ENCODE assay signal across 22 cellular contexts in the genomic region with DNA sequence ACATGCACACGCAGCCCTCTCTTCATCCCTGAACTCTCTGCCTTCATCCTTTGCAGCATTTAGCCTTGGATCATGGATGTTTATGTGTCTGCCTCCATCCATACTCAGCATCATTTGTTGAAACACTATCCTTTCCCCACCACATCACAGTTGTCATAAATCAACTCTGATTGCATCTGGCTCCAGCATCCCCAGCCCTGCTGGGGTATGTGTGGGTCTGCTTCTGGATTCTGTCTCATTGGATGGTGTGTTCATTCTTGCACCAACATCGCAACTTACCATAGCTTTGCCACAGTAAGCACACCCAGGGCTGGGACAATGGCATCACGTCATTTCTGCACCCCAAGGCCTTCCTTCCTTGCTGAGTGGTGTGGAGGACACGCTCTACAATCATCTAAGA.
"Had no signal": no experiment of that assay in that cellular context is flagged by ENCODE, and none has a peak within 500 bp of the region (broad histone marks: within the 10 kb centered on the region; RNA-seq: fewer than 3 reads in every experiment).

No MANE protein-coding gene starts in this region.

- H3K4me2 ChIP-seq: neural progenitor cell had no signal

- DNase-seq: activated CD4-positive, alpha-beta T cell treated with anti-CD3 and anti-CD28 coated beads for 4 hours; activated CD4-positive, alpha-beta T cell treated with anti-CD3 and anti-CD28 coated beads, Interleukin-2, amount 50 U/mL, for 48 hours; activated CD4-positive, CD25-positive, alpha-beta regulatory T cell; activated effector memory CD4-positive, alpha-beta T cell treated with Interleukin-2 at 50 U/mL for 16 hours; activated naive CD4-positive, alpha-beta T cell treated with anti-CD3 and anti-CD28 coated beads for 36 hours; activated naive CD8-positive, alpha-beta T cell treated with anti-CD3 and anti-CD28 coated beads, Interleukin-2, amount 10 ng/mL, durations not matched to agents 7 days and 5 days; activated T-cell treated with anti-CD3 and anti-CD28 coated beads, Interleukin-2, amount 50 U/mL, for 72 hours; amygdala; dermis blood vessel endothelial cell; effector CD8-positive, alpha-beta T cell; foreskin melanocyte; glutamatergic neuron; hippocampal formation; retina; stomach; SW 1271; T-helper 17 cell; transverse colon had no signal

- H3K27ac ChIP-seq: neural progenitor cell, stomach, suprapubic skin, transverse colon, vagina had no signal

- H3K36me3 ChIP-seq: neural progenitor cell, stomach, suprapubic skin, transverse colon, vagina had no signal

- H2AFZ ChIP-seq: neural progenitor cell had no signal

- H3K4me3 ChIP-seq: neural progenitor cell, stomach, suprapubic skin, transverse colon, vagina had no signal

- H3K27me3 ChIP-seq: stomach, suprapubic skin, transverse colon, vagina had no signal

- H3K9me3 ChIP-seq: stomach, suprapubic skin, transverse colon had no signal

- H3K4me1 ChIP-seq: suprapubic skin, vagina had no signal

- ATAC-seq: activated T-cell treated with anti-CD3 and anti-CD28 coated beads, Interleukin-2, amount 50 U/mL, for 72 hours; esophagus mucosa; T-helper 17 cell had no signal

- H3K9ac ChIP-seq: neural progenitor cell had no signal
